Comparison of ENCODE assay signal across 8 cellular contexts in the genomic region with DNA sequence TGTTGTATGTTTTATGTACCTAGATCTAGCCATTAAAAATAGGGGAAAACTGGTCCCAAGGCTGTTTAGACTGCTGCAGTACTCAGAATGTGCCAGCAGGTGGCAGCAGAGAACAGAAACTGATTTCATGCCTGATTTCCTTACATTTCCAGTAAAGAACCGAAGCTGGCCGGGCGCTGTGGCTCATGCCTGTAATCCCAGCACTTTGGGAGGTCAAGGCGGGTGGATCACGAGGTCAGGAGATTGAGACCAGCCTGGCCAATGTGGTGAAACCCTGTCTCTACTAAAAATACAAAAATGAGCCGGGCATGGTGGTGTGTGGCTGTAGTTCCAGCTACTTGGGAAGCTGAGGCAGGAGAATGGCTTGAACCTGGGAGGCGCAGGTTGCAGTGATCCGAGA. TPM values are rescaled to one million over a fixed set of nuclear protein-coding genes. Genes with fewer than 3 reads are reported as not detected.
A peak's percentile ranks its signal among the peaks of the same experiment; 100 is the strongest.
DNase-seq lines count a peak whose midpoint lies in the region; ATAC-seq and TF ChIP-seq lines count a peak whose summit lies in the region.
"Not testable (repeated sequence)": the region's sequence is repeated elsewhere in the genome, so short reads cannot be mapped to it uniquely, and the experiment has no call there.

No MANE protein-coding gene starts in this region.

- not testable (repeated sequence) for TF ChIP-seq EP300 in stomach (IDR thresholded peaks at IDR 0.05)

- TF ChIP-seq POLR2A in stomach (IDR thresholded peaks at IDR 0.05) = not testable (repeated sequence)

- ATAC-seq in HG02588 (IDR thresholded peaks at IDR 0.05; ENCODE audit: unreplicated experiment) (peak; percentile 69), omental fat pad (ENCODE audit: low FRiP score) (peak; percentile 86)
- not testable (repeated sequence) for ATAC-seq in activated naive CD8-positive, alpha-beta T cell treated with anti-CD3 and anti-CD28 coated beads, Interleukin-2, amount 10 ng/mL, durations not matched to agents 7 days and 5 days (ENCODE audit: low read depth)

- not testable (repeated sequence) for H3K36me3 Mint-ChIP-seq in T-helper 2 cell treated with Interferon-gamma antibody and Interleukin-4, amounts not matched to agents 5 μg/mL and 100 μg/mL, for 36 hours (ENCODE audit: low read depth); activated naive CD8-positive, alpha-beta T cell treated with anti-CD3 and anti-CD28 coated beads, Interleukin-2, amount 10 ng/mL, durations not matched to agents 7 days and 5 days

- not testable (repeated sequence) for H3K4me1 Mint-ChIP-seq in T-helper 2 cell treated with Interferon-gamma antibody and Interleukin-4, amounts not matched to agents 5 μg/mL and 100 μg/mL, for 36 hours (ENCODE audit: low read depth); activated naive CD8-positive, alpha-beta T cell treated with anti-CD3 and anti-CD28 coated beads, Interleukin-2, amount 10 ng/mL, durations not matched to agents 7 days and 5 days

- peaks cover 0 to 19% (median 5%) of the 10 kb centered on the region in 4 donors for H3K4me1 ChIP-seq in stomach

- not testable (repeated sequence) for H3K27me3 Mint-ChIP-seq in T-helper 2 cell treated with Interferon-gamma antibody and Interleukin-4, amounts not matched to agents 5 μg/mL and 100 μg/mL, for 36 hours (ENCODE audit: low read depth); activated naive CD8-positive, alpha-beta T cell treated with anti-CD3 and anti-CD28 coated beads, Interleukin-2, amount 10 ng/mL, durations not matched to agents 7 days and 5 days

- POLR2A ChIA-PET in activated naive CD8-positive, alpha-beta T cell treated with anti-CD3 and anti-CD28 coated beads, Interleukin-2, amount 10 ng/mL, durations not matched to agents 7 days and 5 days (lab: Charles Lee) = interaction anchor here (0.9 kb wide), 1 partner anchor 70 kb away, joined by 3 read pairs; no protein-coding TSS in a partner anchor

- not testable (repeated sequence) for H3K9me3 ChIP-seq in stomach

- not testable (repeated sequence) for H3K27ac ChIP-seq in stomach

- not testable (repeated sequence) for H3K4me3 ChIP-seq in stomach

- not testable (repeated sequence) for H3K36me3 ChIP-seq in stomach

- DNase-seq in ELR (ENCODE audit: low read depth) = peak; percentile 71
- DNase-seq in NCI-H1694 (lab: John Stamatoyannopoulos, UW) = peak; percentile 87
- DNase-seq in T-helper 2 cell treated with Interferon-gamma antibody and Interleukin-4, amounts not matched to agents 5 μg/mL and 100 μg/mL, for 36 hours (ENCODE audit: low spot score) = peak; percentile 50
- peak; percentile 69 for DNase-seq in activated naive CD8-positive, alpha-beta T cell treated with anti-CD3 and anti-CD28 coated beads, Interleukin-2, amount 10 ng/mL, durations not matched to agents 7 days and 5 days
- peak; percentile 79 for DNase-seq in glomerular visceral epithelial cell (ENCODE audit: extremely low spot score)
- DNase-seq in omental fat pad (ENCODE audit: low spot score) = peak; percentile 80
- peak; percentile 87 for DNase-seq in stomach

- H3K27ac Mint-ChIP-seq in T-helper 2 cell treated with Interferon-gamma antibody and Interleukin-4, amounts not matched to agents 5 μg/mL and 100 μg/mL, for 36 hours; activated naive CD8-positive, alpha-beta T cell treated with anti-CD3 and anti-CD28 coated beads, Interleukin-2, amount 10 ng/mL, durations not matched to agents 7 days and 5 days: not testable (repeated sequence)

- H3K27me3 ChIP-seq in stomach = not testable (repeated sequence)

- H3K4me3 Mint-ChIP-seq in T-helper 2 cell treated with Interferon-gamma antibody and Interleukin-4, amounts not matched to agents 5 μg/mL and 100 μg/mL, for 36 hours; activated naive CD8-positive, alpha-beta T cell treated with anti-CD3 and anti-CD28 coated beads, Interleukin-2, amount 10 ng/mL, durations not matched to agents 7 days and 5 days: not testable (repeated sequence)

- intact Hi-C loops in stomach (cut with DNase I; ENCODE audit: low total_unique reads) = loop anchor here (10.0 kb wide), 1 partner anchor 169 kb away; no protein-coding TSS in a partner anchor

- H3K9me3 Mint-ChIP-seq in T-helper 2 cell treated with Interferon-gamma antibody and Interleukin-4, amounts not matched to agents 5 μg/mL and 100 μg/mL, for 36 hours; activated naive CD8-positive, alpha-beta T cell treated with anti-CD3 and anti-CD28 coated beads, Interleukin-2, amount 10 ng/mL, durations not matched to agents 7 days and 5 days: not testable (repeated sequence)

- WGBS in stomach, 5 donors = 18 to 26% (median 21%) methylated on average over 8 of the region's 8 CpGs

- TF ChIP-seq CTCF in omental fat pad (IDR thresholded peaks at IDR 0.05) (peak in 2 of 3 donors; percentile 55 to 91), stomach (IDR thresholded peaks at IDR 0.05) (peak in 6 of 7 experiments; percentile 69 to 97 (median 94))

RNA-seq across cellular contexts. Expression of gene LMO7, which starts 59.8 kb away (rescaled TPM):
- 10 to 100 TPM; 22.0 to 23.4 TPM for total RNA-seq in activated naive CD8-positive, alpha-beta T cell treated with anti-CD3 and anti-CD28 coated beads, Interleukin-2, amount 10 ng/mL, durations not matched to agents 7 days and 5 days
- 10 to 100 TPM in 3 of 4 donors, 1 to 10 TPM in 1; 7.7 to 22.0 (median 12.4) TPM for total RNA-seq in omental fat pad
- 100 to 1,000 TPM in 3 of 5 donors, 10 to 100 TPM in 2; 65.9 to 214 (median 143) TPM for total RNA-seq in stomach
- 10 to 100 TPM; 17.1 to 42.8 (median 23.3) TPM for polyA plus RNA-seq in stomach
